Comparison of ENCODE assay signal across 25 cellular contexts in genomic region chr7:22630069-22630468, GRCh38.
"Had no signal": no experiment of that assay in that cellular context is flagged by ENCODE, and none has a peak within 500 bp of the region (broad histone marks: within the 10 kb centered on the region; RNA-seq: fewer than 3 reads in every experiment).

No MANE protein-coding gene starts in this region.

- H3K9me3 Mint-ChIP-seq: activated naive CD4-positive, alpha-beta T cell treated with anti-CD3 and anti-CD28 coated beads, Interleukin-2, amount 50 U/mL, for 72 hours; activated T-cell treated with anti-CD3 and anti-CD28 coated beads, Interleukin-2, amount 50 U/mL, for 24 hours; central memory CD8-positive, alpha-beta T cell; T-cell had no signal

- DNase-seq: activated CD4-positive, alpha-beta T cell treated with anti-CD3 and anti-CD28 coated beads for 4 hours; activated CD4-positive, alpha-beta T cell treated with anti-CD3 and anti-CD28 coated beads, Interleukin-2, amount 50 U/mL, for 48 hours; activated CD8-positive, alpha-beta memory T cell treated with anti-CD3 and anti-CD28 coated beads, Interleukin-2, amount 10 ng/mL, durations not matched to agents 7 days and 5 days; activated effector memory CD4-positive, alpha-beta T cell treated with anti-CD3 and anti-CD28 coated beads, Interleukin-2, amount 50 U/mL, for 16 hours; activated naive CD4-positive, alpha-beta T cell treated with Interleukin-2 at 50 U/mL for 16 hours; activated T-cell treated with anti-CD3 and anti-CD28 coated beads, Interleukin-2, amount 50 U/mL, for 24 hours; Karpas-422; MM.1S; NCI-H1105; NCI-H1436; NCI-H1694 treated with DMSO at 0.1 percent for 48 hours; NCI-H2029 treated with DMSO at 0.1 percent for 48 hours; NCI-H345; NCI-H510A; NCI-H526 treated with DMSO at 0.1 percent for 48 hours; NCI-H82; SIG-M5; T-cell; T-helper 2 cell; T1000 had no signal

- H3K4me1 Mint-ChIP-seq: activated CD8-positive, alpha-beta memory T cell treated with anti-CD3 and anti-CD28 coated beads, Interleukin-2, amount 10 ng/mL, durations not matched to agents 7 days and 5 days; central memory CD8-positive, alpha-beta T cell; T-cell had no signal

- H3K27ac Mint-ChIP-seq: activated CD8-positive, alpha-beta memory T cell treated with anti-CD3 and anti-CD28 coated beads, Interleukin-2, amount 10 ng/mL, durations not matched to agents 7 days and 5 days; activated naive CD4-positive, alpha-beta T cell treated with anti-CD3 and anti-CD28 coated beads, Interleukin-2, amount 50 U/mL, for 72 hours; activated T-cell treated with anti-CD3 and anti-CD28 coated beads, Interleukin-2, amount 50 U/mL, for 24 hours; brain; T-cell had no signal

- H3K4me3 Mint-ChIP-seq: activated CD8-positive, alpha-beta memory T cell treated with anti-CD3 and anti-CD28 coated beads, Interleukin-2, amount 10 ng/mL, durations not matched to agents 7 days and 5 days; activated T-cell treated with anti-CD3 and anti-CD28 coated beads, Interleukin-2, amount 50 U/mL, for 24 hours; brain; central memory CD8-positive, alpha-beta T cell; T-cell had no signal

- ATAC-seq: activated CD4-positive, CD25-positive, alpha-beta regulatory T cell treated with anti-CD3 and anti-CD28 coated beads, Interleukin-2, amount 50 U/mL, for 24 hours; activated CD8-positive, alpha-beta memory T cell treated with anti-CD3 and anti-CD28 coated beads, Interleukin-2, amount 10 ng/mL, durations not matched to agents 7 days and 5 days; activated naive CD4-positive, alpha-beta T cell treated with anti-CD3 and anti-CD28 coated beads, Interleukin-2, amount 50 U/mL, for 72 hours; T-cell had no signal

- H3K36me3 Mint-ChIP-seq: activated CD8-positive, alpha-beta memory T cell treated with anti-CD3 and anti-CD28 coated beads, Interleukin-2, amount 10 ng/mL, durations not matched to agents 7 days and 5 days; activated naive CD4-positive, alpha-beta T cell treated with anti-CD3 and anti-CD28 coated beads, Interleukin-2, amount 50 U/mL, for 72 hours; brain; T-cell had no signal

- H3K27ac ChIP-seq: VCaP had no signal
